ENCODE assay signal across 2 cellular contexts in genomic region chr12:52873513-52873831, GRCh38.
TF ChIP-seq lines count a peak whose summit lies in the region.

No MANE protein-coding gene starts in this region.

TF ChIP-seq in SK-N-SH, 30 proteins besides CTCF, POLR2A, EP300 and RAD21 (continued from another document):
- no peak for TF ChIP-seq USF1 (IDR thresholded peaks at IDR 0.05; ENCODE audit: borderline replicate concordance, low read depth)
- no peak for TF ChIP-seq GATA2 (CRISPR knock-in tag; IDR thresholded peaks at IDR 0.05)
- TF ChIP-seq NFIC (IDR thresholded peaks at IDR 0.05; ENCODE audit: borderline replicate concordance): no peak
- no peak for TF ChIP-seq FOXM1 (IDR thresholded peaks at IDR 0.05; ENCODE audit: low read depth)
- TF ChIP-seq TCF12 (IDR thresholded peaks at IDR 0.05): no peak
- no peak for TF ChIP-seq RCOR1 (IDR thresholded peaks at IDR 0.05; ENCODE audit: low read length)
- no peak for TF ChIP-seq FOSL2 (IDR thresholded peaks at IDR 0.05; ENCODE audit: borderline replicate concordance, low read depth)
- TF ChIP-seq RXRA (IDR thresholded peaks at IDR 0.05; ENCODE audit: borderline replicate concordance, low read depth): no peak
- TF ChIP-seq NRF1 (IDR thresholded peaks at IDR 0.05; ENCODE audit: low read depth, low read length): no peak
- TF ChIP-seq MEF2A (IDR thresholded peaks at IDR 0.05; ENCODE audit: borderline replicate concordance, low read depth): no peak
- no peak for TF ChIP-seq MXI1 (IDR thresholded peaks at IDR 0.05; ENCODE audit: low read depth, low read length)
- no peak for TF ChIP-seq YY1 (IDR thresholded peaks at IDR 0.05; ENCODE audit: low read depth)

TF ChIP-seq in SK-N-SH treated with all-trans-retinoic acid at 6 μM for 48 hours, 23 proteins besides CTCF, POLR2A, EP300 and RAD21 (continued from another document):
- TF ChIP-seq PATZ1 (CRISPR knock-in tag; IDR thresholded peaks at IDR 0.05; ENCODE audit: borderline replicate concordance): no peak
- TF ChIP-seq ZNF565 (CRISPR knock-in tag; conservative IDR thresholded peaks at IDR 0.05; ENCODE audit: low read depth): no peak
- no peak for TF ChIP-seq ZNF8 (CRISPR knock-in tag; IDR thresholded peaks at IDR 0.05)
